In the genomic region with DNA sequence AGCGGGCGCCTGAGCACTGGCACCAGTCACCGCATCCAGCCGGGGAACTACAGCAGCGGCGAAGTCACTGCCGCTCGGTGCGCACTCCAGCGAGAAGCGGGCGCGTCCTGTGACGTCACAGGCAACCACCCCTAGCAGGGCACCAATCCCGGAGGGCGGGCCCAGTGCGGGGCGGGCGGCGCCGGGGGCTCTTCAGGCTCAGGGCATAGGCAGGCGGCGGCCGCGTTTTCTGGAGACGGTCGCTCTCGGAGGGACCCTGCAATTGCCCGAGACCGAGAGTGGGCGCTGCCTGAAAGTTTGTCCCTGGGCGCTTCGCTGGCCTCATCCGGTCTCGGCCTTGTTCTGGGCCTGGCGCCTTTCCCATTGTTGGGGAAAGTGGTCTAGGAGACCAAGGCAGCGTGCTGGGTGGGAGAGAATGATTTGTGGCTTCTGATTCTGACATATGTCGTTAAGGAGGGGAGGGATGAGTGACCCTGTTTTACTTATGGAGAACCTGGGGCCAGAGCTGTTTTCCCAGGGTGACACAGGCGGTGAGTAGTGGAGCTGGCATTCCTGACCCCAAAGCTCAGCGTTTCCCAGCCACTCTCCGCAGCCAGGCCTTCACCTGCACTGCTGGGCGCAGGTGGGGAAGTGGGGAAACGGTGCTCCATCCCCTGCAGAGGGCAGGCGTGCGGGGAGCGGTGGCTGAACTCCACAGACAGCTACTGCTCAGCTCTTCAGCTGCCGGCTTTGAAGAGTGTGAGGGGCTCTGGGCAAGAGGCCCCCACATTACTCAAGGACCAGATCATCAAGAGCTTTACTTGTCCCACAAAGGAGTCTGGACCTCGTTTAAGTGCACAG, we compare ENCODE assay signal across 8 cellular contexts. TPM values are rescaled to one million over a fixed set of nuclear protein-coding genes. Genes with fewer than 3 reads are reported as not detected.
DNase-seq lines count a peak whose midpoint lies in the region; ATAC-seq and TF ChIP-seq lines count a peak whose summit lies in the region.
"Not testable (repeated sequence)": the region's sequence is repeated elsewhere in the genome, so short reads cannot be mapped to it uniquely, and the experiment has no call there.

A gene with protein sequence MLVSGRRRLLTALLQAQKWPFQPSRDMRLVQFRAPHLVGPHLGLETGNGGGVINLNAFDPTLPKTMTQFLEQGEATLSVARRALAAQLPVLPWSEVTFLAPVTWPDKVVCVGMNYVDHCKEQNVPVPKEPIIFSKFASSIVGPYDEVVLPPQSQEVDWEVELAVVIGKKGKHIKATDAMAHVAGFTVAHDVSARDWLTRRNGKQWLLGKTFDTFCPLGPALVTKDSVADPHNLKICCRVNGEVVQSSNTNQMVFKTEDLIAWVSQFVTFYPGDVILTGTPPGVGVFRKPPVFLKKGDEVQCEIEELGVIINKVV (minus strand): TSS at position 111 of the 840 bp plus-strand sequence. CDS start 3,176 bp downstream, outside the sequence.

- WGBS in HUES64: 3% methylated on average over 27 of the region's 48 CpGs

- not testable (repeated sequence) for H3K36me3 Mint-ChIP-seq in activated T-cell treated with anti-CD3 and anti-CD28 coated beads, Interleukin-2, amount 50 U/mL, for 24 hours (ENCODE audit: low read depth)

- H3K27me3 Mint-ChIP-seq in activated T-cell treated with anti-CD3 and anti-CD28 coated beads, Interleukin-2, amount 50 U/mL, for 24 hours: not testable (repeated sequence)

- H3K4me3 ChIP-seq in HUES64 (ENCODE audit: low read length): peak within 1 kb of the TSS; percentile 50

- H3K4me1 ChIP-seq in HUES64 (ENCODE audit: insufficient read depth, low read length): not testable (repeated sequence)

- DNase-seq in DMS 273 (lab: John Stamatoyannopoulos, UW; ENCODE audit: unreplicated experiment) (peak; percentile 82), RKO (ENCODE audit: low spot score) (peak; percentile 77), erythroblast (lab: John Stamatoyannopoulos, UW) (peak; percentile 85 to 90), mucosa of gallbladder (ENCODE audit: low spot score) (peak; percentile 87)
- DNase-seq in activated T-cell treated with anti-CD3 and anti-CD28 coated beads, Interleukin-2, amount 50 U/mL, for 24 hours: peak; percentile 85
- peak; percentile 64 to 78 for DNase-seq in stimulated activated CD8-positive, alpha-beta memory T cell treated with anti-CD3 and anti-CD28 coated beads, Interleukin-2, amount 100 ng/mL, for 1 hour (ENCODE audit: low read depth in 2 of 2)

- H3K9me3 ChIP-seq in HUES64 (ENCODE audit: insufficient read depth, low read depth, low read length): not testable (repeated sequence)

- peaks cover 11% of the 10 kb centered on the region for H3K4me1 Mint-ChIP-seq in activated T-cell treated with anti-CD3 and anti-CD28 coated beads, Interleukin-2, amount 50 U/mL, for 24 hours (ENCODE audit: low read depth)

- ATAC-seq in GM21717 (IDR thresholded peaks at IDR 0.05; ENCODE audit: unreplicated experiment): peak; percentile 80

- not testable (repeated sequence) for H3K9me3 Mint-ChIP-seq in activated T-cell treated with anti-CD3 and anti-CD28 coated beads, Interleukin-2, amount 50 U/mL, for 24 hours

- not testable (repeated sequence) for TF ChIP-seq POLR2A in erythroblast (IDR thresholded peaks at IDR 0.05; ENCODE audit: low read length)

- H3K36me3 ChIP-seq in HUES64 (ENCODE audit: insufficient read depth, low read length): not testable (repeated sequence)

- not testable (repeated sequence) for H3K27ac ChIP-seq in HUES64 (ENCODE audit: low read depth, low read length)

- not testable (repeated sequence) for H3K9ac ChIP-seq in HUES64 (ENCODE audit: low read depth, low read length)

- not testable (repeated sequence) for H3K27me3 ChIP-seq in HUES64 (ENCODE audit: insufficient read depth, low read length)

- peak within 1 kb of the TSS; percentile 69 for H3K27ac Mint-ChIP-seq in activated T-cell treated with anti-CD3 and anti-CD28 coated beads, Interleukin-2, amount 50 U/mL, for 24 hours

- H3K4me3 Mint-ChIP-seq in activated T-cell treated with anti-CD3 and anti-CD28 coated beads, Interleukin-2, amount 50 U/mL, for 24 hours: peak within 1 kb of the TSS; percentile 76

RNA-seq across cellular contexts. Expression of the gene that starts here (rescaled TPM):
- 18.2 TPM for polyA plus RNA-seq in HUES64 (2013, experiment 1 of 2)
- polyA plus RNA-seq in HUES64 (2013, experiment 2 of 2): 22.0 TPM
- 12.7 TPM for total RNA-seq in mucosa of gallbladder
